Comparison of ENCODE assay signal across 12 cellular contexts in genomic region chr4:121154103-121154515, GRCh38. TPM values are rescaled to one million over a fixed set of nuclear protein-coding genes. Genes with fewer than 3 reads are reported as not detected.
DNase-seq lines count a peak whose midpoint lies in the region; ATAC-seq, FAIRE-seq and TF ChIP-seq lines count a peak whose summit lies in the region.
"Had no signal": no experiment of that assay in that cellular context is flagged by ENCODE, and none has a peak within 500 bp of the region (broad histone marks: within the 10 kb centered on the region; RNA-seq: fewer than 3 reads in every experiment).

No MANE protein-coding gene starts in this region.

- no peak overlapping the region for H3K9ac ChIP-seq in MM.1S (ENCODE audit: low read length)
- H3K9ac ChIP-seq in GM12878 (ENCODE audit: control insufficient read depth, insufficient read depth, low read length) = no peak overlapping the region

- H3K79me2 ChIP-seq in MM.1S (ENCODE audit: low read length) (no peaks in the 10 kb centered on the region), GM12878 (ENCODE audit: control insufficient read depth, insufficient read depth, low read length) (no peaks in the 10 kb centered on the region)

- H3K27me3 Mint-ChIP-seq in CD4-positive, alpha-beta memory T cell = no peaks in the 10 kb centered on the region

- H3K9me2 ChIP-seq in MM.1S (replicated peaks; ENCODE audit: insufficient read depth, low read length) = no peaks in the 10 kb centered on the region

- H3K27me3 ChIP-seq in CD4-positive, alpha-beta memory T cell (ENCODE audit: insufficient read depth, low read length) = no peaks in the 10 kb centered on the region
- H3K27me3 ChIP-seq in MM.1S (replicated peaks; ENCODE audit: insufficient read depth, low read length) (no peaks in the 10 kb centered on the region), GM12878 (replicated peaks in 1 of 2; ENCODE audit: control insufficient read depth in 2 of 2, insufficient read depth in 2 of 2, low read length in 1 of 2) (peaks cover under 1 to 4% of the 10 kb centered on the region in 2 experiments; a peak in 1 of 4 replicates)
- H3K27me3 ChIP-seq: ovary, upper lobe of left lung had no signal

- TF ChIP-seq CTCF in MM.1S (IDR thresholded peaks at IDR 0.05; ENCODE audit: low read length) (no peak), GM12878 (IDR thresholded peaks at IDR 0.05 in 2 of 3, conservative IDR thresholded peaks at IDR 0.05 in 1 of 3; ENCODE audit: control insufficient read depth in 2 of 3, extremely low read depth in 1 of 3, insufficient read depth in 1 of 3, low read depth in 3 of 3, low read length in 3 of 3) (no peak)

- H3K4me3 Mint-ChIP-seq in CD4-positive, alpha-beta memory T cell = peak overlapping the region; percentile 45 to 89 (median 79)

- peak overlapping the region; percentile 30 for H3K4me2 ChIP-seq in MM.1S (ENCODE audit: low read depth, low read length)
- no peak overlapping the region for H3K4me2 ChIP-seq in GM12878 (ENCODE audit: control insufficient read depth, insufficient read depth)

- H2AFZ ChIP-seq in MM.1S (ENCODE audit: low read length) (no peak overlapping the region), GM12878 (ENCODE audit: control insufficient read depth, low read depth, low read length) (no peak overlapping the region)

- RAD21 ChIA-PET in GM12878 (lab: Charles Lee; ENCODE audit: unreplicated experiment) = no interaction called here

- no peaks in the 10 kb centered on the region for H3K36me3 Mint-ChIP-seq in CD4-positive, alpha-beta memory T cell

- ATAC-seq in GM18909 (IDR thresholded peaks at IDR 0.05; ENCODE audit: poor library complexity, unreplicated experiment) (peak; percentile 52), GM12878 (peak; percentile 54), GM18498 (IDR thresholded peaks at IDR 0.05; ENCODE audit: unreplicated experiment) (no peak)

- POLR2A ChIA-PET in CD4-positive, alpha-beta memory T cell (lab: Charles Lee; ENCODE audit: partially characterized antibody) = interaction anchor here (0.9 to 3.4 kb wide), 8 partner anchors 12 to 46 kb away, joined by 3 to 21 read pairs (median 4); no protein-coding TSS in a partner anchor
- POLR2A ChIA-PET in GM12878 (lab: Charles Lee) = no interaction called here

- H4K20me1 ChIP-seq in MM.1S (ENCODE audit: insufficient read depth, low read length) (no peaks in the 10 kb centered on the region), GM12878 (ENCODE audit: control insufficient read depth, insufficient read depth) (no peaks in the 10 kb centered on the region)

- BruUV-seq in GM12878 (replicated peaks; lab: Mats Ljungman, UMichigan) = no TSS peak

- H3K9me3 ChIP-seq in CD4-positive, alpha-beta memory T cell (ENCODE audit: control insufficient read depth in 1 of 2, low read length in 2 of 2) = no peaks in the 10 kb centered on the region
- H3K9me3 ChIP-seq in MM.1S (replicated peaks; ENCODE audit: insufficient read depth, low read length) (no peaks in the 10 kb centered on the region), GM12878 (replicated peaks; ENCODE audit: control insufficient read depth, insufficient read depth, low read length) (no peaks in the 10 kb centered on the region; the same call in 2 of the 3 replicates)
- H3K9me3 ChIP-seq: ovary, upper lobe of left lung had no signal

- intact Hi-C loops in CD4-positive, alpha-beta memory T cell (cut with micrococcal nuclease) = loop anchor here (5.0 kb wide), 1 partner anchor 38 kb away; no protein-coding TSS in a partner anchor
- intact Hi-C loops in GM12878 (cut with micrococcal nuclease; ENCODE audit: unreplicated experiment) = no loop called here

- FAIRE-seq in GM12878 (lab: Jason Lieb, UNC) (peak; percentile 64), HTR-8/SVneo (lab: Jason Lieb, UNC) (no peak)

- H3K27ac Mint-ChIP-seq in CD4-positive, alpha-beta memory T cell = peak overlapping the region; percentile 54 to 92 (median 70)

- no peak for TF ChIP-seq POLR2A in GM12878 (IDR thresholded peaks at IDR 0.05; ENCODE audit: low read depth, low read length)

- H3K4me1 ChIP-seq in CD4-positive, alpha-beta memory T cell (ENCODE audit: insufficient read depth, low read length) = peaks cover 61% of the 10 kb centered on the region
- H3K4me1 ChIP-seq in MM.1S (ENCODE audit: low read length) (peaks cover 21% of the 10 kb centered on the region), GM12878 (ENCODE audit: control insufficient read depth, insufficient read depth, low read length) (no peaks in the 10 kb centered on the region)

- CTCF ChIA-PET in CD4-positive, alpha-beta memory T cell (lab: Charles Lee; ENCODE audit: partially characterized antibody) = interaction anchor here (0.9 to 1.2 kb wide), 3 partner anchors 11 to 39 kb away, joined by 3 to 8 read pairs (median 6); no protein-coding TSS in a partner anchor
- CTCF ChIA-PET in GM12878 (lab: Yijun Ruan, JAX) = no interaction called here

- peak overlapping the region in 1 of 2 donors; percentile 21 for H3K4me3 ChIP-seq in CD4-positive, alpha-beta memory T cell (ENCODE audit: low read length in 2 of 2)
- no peak overlapping the region for H3K4me3 ChIP-seq in MM.1S (ENCODE audit: low read length)
- no peak overlapping the region for H3K4me3 ChIP-seq in GM12878
- H3K4me3 ChIP-seq: ovary, upper lobe of left lung had no signal

- H3K9me3 Mint-ChIP-seq in CD4-positive, alpha-beta memory T cell = no peaks in the 10 kb centered on the region

- H3K36me3 ChIP-seq in CD4-positive, alpha-beta memory T cell (ENCODE audit: insufficient read depth, low read length) = no peaks in the 10 kb centered on the region
- H3K36me3 ChIP-seq in MM.1S (replicated peaks; ENCODE audit: insufficient read depth, low read length) = no peaks in the 10 kb centered on the region
- H3K36me3 ChIP-seq in GM12878 (ENCODE audit: control insufficient read depth in 2 of 2, insufficient read depth in 2 of 2, low read length in 1 of 2) = no peaks in the 10 kb centered on the region
- H3K36me3 ChIP-seq: ovary, upper lobe of left lung had no signal

- H3K4me1 Mint-ChIP-seq in CD4-positive, alpha-beta memory T cell = peaks cover 43 to 74% (median 62%) of the 10 kb centered on the region in 4 donors

- DNase-seq in CD4-positive, alpha-beta memory T cell = peak; percentile 55 to 76 (median 70)
- DNase-seq in MM.1S (peak; percentile 58), GM12878 (ENCODE audit: low read depth, low spot score) (peak; percentile 24), HTR-8/SVneo (ENCODE audit: insufficient read length, low spot score) (no peak), NCI-H146 (lab: John Stamatoyannopoulos, UW) (no peak)
- DNase-seq in activated CD8-positive, alpha-beta memory T cell treated with anti-CD3 and anti-CD28 coated beads, Interleukin-2, amount 50 U/mL, for 4 hours = no peak
- DNase-seq: NCI-H1930, ovary, RPMI8226, upper lobe of left lung had no signal

- no peak for TF ChIP-seq EP300 in GM12878 (IDR thresholded peaks at IDR 0.05; ENCODE audit: borderline replicate concordance in 1 of 2, control insufficient read depth in 1 of 2, low read depth in 2 of 2, low read length in 2 of 2)

- 57% methylated on average over 4 of the region's 4 CpGs for WGBS in GM12878 (ENCODE audit: insufficient coverage, insufficient replicate concordance, low lambda C conversion rate, missing lambda C conversion rate)

- SMC1A ChIA-PET in GM12878 (lab: Charles Lee; ENCODE audit: uncharacterized antibody, unreplicated experiment) = no interaction called here

- TF ChIP-seq RAD21 in GM12878 (IDR thresholded peaks at IDR 0.05; ENCODE audit: insufficient read depth, low read depth, low read length) = no peak

- in situ Hi-C loops in GM12878 (cut with MboI) = no loop called here

- H3K27ac ChIP-seq in CD4-positive, alpha-beta memory T cell (ENCODE audit: low read depth, low read length) = peak overlapping the region; percentile 35
- H3K27ac ChIP-seq in MM.1S (ENCODE audit: low read length) (peak overlapping the region; percentile 27; the same call in 1 of the 2 replicates), GM12878 (ENCODE audit: control insufficient read depth, insufficient read depth) (no peak overlapping the region)
- H3K27ac ChIP-seq: ovary had no signal

- no peaks in the 10 kb centered on the region for H3F3A ChIP-seq in MM.1S (ENCODE audit: insufficient read depth, low read length)

TF ChIP-seq in GM12878, 131 proteins besides CTCF, POLR2A, EP300 and RAD21 (continues in another document):
- TF ChIP-seq RBBP5 (conservative IDR thresholded peaks at IDR 0.05) (no peak), IKZF1 (conservative IDR thresholded peaks at IDR 0.05) (no peak), PBX3 (IDR thresholded peaks at IDR 0.05; ENCODE audit: insufficient replicate concordance, low read depth, low read length) (no peak), FOXK2 (IDR thresholded peaks at IDR 0.05) (no peak), FOXM1 (IDR thresholded peaks at IDR 0.05; ENCODE audit: low read depth, low read length) (peak; percentile 58; the same call in 1 of the 2 replicates), NFIC (IDR thresholded peaks at IDR 0.05; ENCODE audit: low read depth, low read length) (peak; percentile 88), RAD51 (IDR thresholded peaks at IDR 0.05) (no peak)

RNA-seq across cellular contexts. Expression of gene TNIP3, which starts 10.0 kb away (rescaled TPM):
- under 1 TPM; 0.38 to 0.55 TPM for total RNA-seq in CD4-positive, alpha-beta memory T cell
- under 1 TPM; 0.52 to 0.55 TPM for polyA plus RNA-seq in CD4-positive, alpha-beta memory T cell
- not detected in 2 replicates for total RNA-seq in GM12878 (2013; cell fraction: nucleolus; rRNA removed)
- total RNA-seq in GM12878 (2014; rRNA removed) = 0.65 and 0.73 TPM in 2 replicates
- total RNA-seq in GM12878 (2014; rRNA removed; fragmentation: Illumina TruSeq; extraction: Trizol) = 1.2 and 1.3 TPM in 2 replicates
- 0.56 and 0.62 TPM in 2 replicates for total RNA-seq in GM12878 (2021)
- polyA plus RNA-seq in GM12878 (2011; ENCODE audit: low read depth) = 0.35 TPM
- 0.41 and 0.42 TPM in 2 replicates for polyA plus RNA-seq in GM12878 (2011; rRNA removed)
- polyA plus RNA-seq in GM12878 (2011; cell fraction: cytosol; rRNA removed) = 0.18 and 0.28 TPM in 2 replicates
- polyA plus RNA-seq in GM12878 (2011; cell fraction: nucleus; rRNA removed) = 0.23 and 0.25 TPM in 2 replicates
- polyA plus RNA-seq in GM12878 (2012) = 0.88 and 0.90 TPM in 2 replicates
- polyA plus RNA-seq in GM12878 (2014; fragmentation: Illumina TruSeq; extraction: Trizol) = 1.4 TPM in 2 replicates
- under 1 TPM; 0.21 to 0.60 TPM for polyA plus RNA-seq in GM12878 (2014; fragmentation: Nextera tagmentation; extraction: Ambion mirVana)
- polyA plus RNA-seq in GM12878 (2014; rRNA removed) = 0.61 and 0.81 TPM in 2 replicates
- 1 to 10 TPM in 1 of 2 experiments, under 1 TPM in 1; 0.77 to 1.0 TPM for polyA plus RNA-seq in GM12878 (2016; fragmentation: Nextera tagmentation; extraction: Ambion mirVana)
- 0.26 and 0.29 TPM in 2 replicates for polyA minus RNA-seq in GM12878 (2011; rRNA and poly(A)+ RNA removed)
- polyA minus RNA-seq in GM12878 (2011; cell fraction: cytosol; rRNA and poly(A)+ RNA removed) = not detected in 2 replicates
- polyA minus RNA-seq in GM12878 (2011; cell fraction: nucleus; rRNA and poly(A)+ RNA removed) = 0.24 TPM in 1 of 2 replicates, not detected in the other

Comparison
In these comparisons a context has a peak if more than half of its experiments do, and no peak if none do; other contexts are left out.
1. DNase-seq: peak in CD4-positive, alpha-beta memory T cell (5 of 5), MM.1S (single experiment) and GM12878 (single experiment); none in HTR-8/SVneo (single experiment), activated CD8-positive, alpha-beta memory T cell treated with anti-CD3 and anti-CD28 coated beads, Interleukin-2, amount 50 U/mL, for 4 hours (single experiment) and NCI-H146 (single experiment).